Comparison of ENCODE assay signal across 9 cellular contexts in the genomic region with DNA sequence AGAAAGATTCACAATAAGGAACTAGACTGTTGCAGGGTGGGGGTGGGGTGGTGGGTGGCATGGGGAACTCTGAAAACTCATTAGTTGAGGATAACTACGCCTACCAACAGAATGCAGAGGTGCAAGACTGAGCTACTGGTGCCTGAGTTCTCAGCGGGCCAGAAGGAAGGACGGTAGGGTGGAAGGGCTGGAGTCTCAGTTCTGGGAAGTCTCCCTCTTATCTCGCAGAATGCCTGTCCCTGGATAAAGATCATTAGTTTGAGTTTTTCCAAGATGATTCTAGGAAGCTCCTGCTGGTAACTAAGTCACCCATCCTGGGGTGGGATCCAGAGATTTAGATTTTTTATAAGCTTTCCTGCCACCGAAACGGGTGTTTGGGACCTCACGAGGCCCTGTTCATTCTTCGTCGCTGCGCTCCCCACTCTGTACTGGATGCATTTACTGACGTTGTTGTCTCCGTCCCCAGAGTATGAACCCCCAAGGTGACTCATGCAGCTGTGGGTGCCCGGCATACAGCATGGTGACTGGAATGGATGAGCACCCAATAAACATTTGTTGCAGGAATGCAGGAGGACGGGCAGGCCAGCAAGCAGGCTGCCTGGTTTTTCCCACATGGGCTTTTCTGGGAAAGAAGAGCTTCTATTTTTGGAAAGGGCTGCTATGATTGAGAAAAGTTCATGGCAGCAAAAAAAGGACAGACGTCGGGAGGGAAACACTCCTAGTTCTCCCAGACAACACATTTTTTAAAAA. TPM values are rescaled to one million over a fixed set of nuclear protein-coding genes. Genes with fewer than 3 reads are reported as not detected.
A peak's percentile ranks its signal among the peaks of the same experiment; 100 is the strongest.
DNase-seq lines count a peak whose midpoint lies in the region; ATAC-seq and TF ChIP-seq lines count a peak whose summit lies in the region.
"Had no signal": no experiment of that assay in that cellular context is flagged by ENCODE, and none has a peak within 500 bp of the region (broad histone marks: within the 10 kb centered on the region; RNA-seq: fewer than 3 reads in every experiment).

No MANE protein-coding gene starts in this region.

- TF ChIP-seq EP300 in transverse colon (IDR thresholded peaks at IDR 0.05; ENCODE audit: low read depth): peak; percentile 88

- no peak overlapping the region for H3K27ac Mint-ChIP-seq in activated CD8-positive, alpha-beta T cell treated with anti-CD3 and anti-CD28 coated beads, Interleukin-2, amount 10 ng/mL, durations not matched to agents 7 days and 5 days

- CTCF ChIA-PET in activated CD8-positive, alpha-beta T cell treated with anti-CD3 and anti-CD28 coated beads, Interleukin-2, amount 10 ng/mL, durations not matched to agents 7 days and 5 days (lab: Charles Lee): no interaction called here

- H3K4me1 Mint-ChIP-seq in activated CD8-positive, alpha-beta T cell treated with anti-CD3 and anti-CD28 coated beads, Interleukin-2, amount 10 ng/mL, durations not matched to agents 7 days and 5 days (ENCODE audit: low read depth): no peaks in the 10 kb centered on the region

- H3K27me3 ChIP-seq in colonic mucosa (peaks cover under 1% of the 10 kb centered on the region), transverse colon (peaks cover 3% of the 10 kb centered on the region)

- H3K4me1 ChIP-seq in colonic mucosa (peaks cover 3% of the 10 kb centered on the region), mesodermal cell (ENCODE audit: control insufficient read depth, insufficient read depth, low read length, poor library complexity, severe bottlenecking) (peaks cover 19% of the 10 kb centered on the region), transverse colon (peaks cover 0 to 32% (median 16%) of the 10 kb centered on the region in 4 donors)

- H3K36me3 Mint-ChIP-seq in activated CD8-positive, alpha-beta T cell treated with anti-CD3 and anti-CD28 coated beads, Interleukin-2, amount 10 ng/mL, durations not matched to agents 7 days and 5 days (ENCODE audit: low read depth): no peaks in the 10 kb centered on the region

- no peaks in the 10 kb centered on the region for H3K9me3 ChIP-seq in colonic mucosa
- no peaks in the 10 kb centered on the region for H3K9me3 ChIP-seq in mesodermal cell (ENCODE audit: control insufficient read depth, low read length)
- H3K9me3 ChIP-seq in transverse colon: no peaks in the 10 kb centered on the region

- DNase-seq in HCEC 1CT (peak; percentile 50), colonic mucosa (no peak), transverse colon (peak; percentile 17), ecto neural progenitor cell (ENCODE audit: low spot score) (no peak)
- DNase-seq in activated CD8-positive, alpha-beta T cell treated with anti-CD3 and anti-CD28 coated beads, Interleukin-2, amount 10 ng/mL, durations not matched to agents 7 days and 5 days: no peak
- DNase-seq: NCI-H1930 had no signal

- 71 to 72% methylated on average over 14 to 15 of the region's 16 CpGs for WGBS in mesodermal cell (ENCODE audit: insufficient coverage in 2 of 2), 2 experiments
- 68 to 77% methylated on average over 12 to 16 of the region's 16 CpGs for WGBS in transverse colon (ENCODE audit: low coverage in 1 of 2), 2 donors

- no peak for TF ChIP-seq POLR2A in transverse colon (IDR thresholded peaks at IDR 0.05)

- POLR2A ChIA-PET in activated CD8-positive, alpha-beta T cell treated with anti-CD3 and anti-CD28 coated beads, Interleukin-2, amount 10 ng/mL, durations not matched to agents 7 days and 5 days (lab: Charles Lee): no interaction called here

- H3K4me3 ChIP-seq in colonic mucosa: no peak overlapping the region
- H3K4me3 ChIP-seq in mesodermal cell (ENCODE audit: extremely low read depth, insufficient read depth, low read length, poor library complexity, severe bottlenecking): no peak overlapping the region
- peak overlapping the region in 1 of 4 donors; percentile 43 for H3K4me3 ChIP-seq in transverse colon

- TF ChIP-seq CTCF in colonic mucosa (IDR thresholded peaks at IDR 0.05) (no peak), transverse colon (IDR thresholded peaks at IDR 0.05) (no peak)

- ATAC-seq in GM18517 (IDR thresholded peaks at IDR 0.05; ENCODE audit: unreplicated experiment): no peak
- ATAC-seq in activated CD8-positive, alpha-beta T cell treated with anti-CD3 and anti-CD28 coated beads, Interleukin-2, amount 10 ng/mL, durations not matched to agents 7 days and 5 days: no peak

- in situ Hi-C loops in transverse colon (cut with MboI; ENCODE audit: low pct_ligation_motif_present in 1 of 4, low pct_unique_long_range_greater_than_20kb in 1 of 4, low sequenced_read_pairs in 3 of 4): no loop called here

- H3K9me3 Mint-ChIP-seq in activated CD8-positive, alpha-beta T cell treated with anti-CD3 and anti-CD28 coated beads, Interleukin-2, amount 10 ng/mL, durations not matched to agents 7 days and 5 days (ENCODE audit: insufficient read depth): no peaks in the 10 kb centered on the region

- no peak overlapping the region for H3K9ac ChIP-seq in colonic mucosa (ENCODE audit: low read depth in 2 of 2, low read length in 2 of 2)

- intact Hi-C loops in colonic mucosa (cut with DNase I): loop anchor here (5.0 kb wide), 1 partner anchor 57 kb away; no protein-coding TSS in a partner anchor
- intact Hi-C loops in transverse colon (cut with DNase I; ENCODE audit: low total_unique reads): no loop called here

- H3K36me3 ChIP-seq in colonic mucosa (no peaks in the 10 kb centered on the region), mesodermal cell (ENCODE audit: control insufficient read depth, insufficient read depth, low read length) (no peaks in the 10 kb centered on the region), transverse colon (no peaks in the 10 kb centered on the region)

- peaks cover 13% of the 10 kb centered on the region for H3K27me3 Mint-ChIP-seq in activated CD8-positive, alpha-beta T cell treated with anti-CD3 and anti-CD28 coated beads, Interleukin-2, amount 10 ng/mL, durations not matched to agents 7 days and 5 days (ENCODE audit: low read depth)

- H3K27ac ChIP-seq in colonic mucosa (peak overlapping the region; percentile 74), mesodermal cell (ENCODE audit: low read depth, low read length, severe bottlenecking) (peak overlapping the region; percentile 61), transverse colon (peak overlapping the region; percentile 83 to 90 (median 86))

- no peak overlapping the region for H3K4me3 Mint-ChIP-seq in activated CD8-positive, alpha-beta T cell treated with anti-CD3 and anti-CD28 coated beads, Interleukin-2, amount 10 ng/mL, durations not matched to agents 7 days and 5 days

RNA-seq across cellular contexts. Expression of gene SOD3, which starts 1.1 kb away (rescaled TPM):
- 10 to 100 TPM; 22.3 to 35.8 TPM for total RNA-seq in colonic mucosa
- polyA plus RNA-seq in mesodermal cell (2013, experiment 1 of 2): 12.9 TPM
- polyA plus RNA-seq in mesodermal cell (2013, experiment 2 of 2): 10.4 TPM
- 100 to 1,000 TPM in 1 of 4 donors, 10 to 100 TPM in 3; 27.7 to 112 (median 71.7) TPM for total RNA-seq in transverse colon
- total RNA-seq in activated CD8-positive, alpha-beta T cell treated with anti-CD3 and anti-CD28 coated beads, Interleukin-2, amount 10 ng/mL, durations not matched to agents 7 days and 5 days: not detected
- polyA plus RNA-seq: neural cell had no signal

Comparison
In these comparisons a context has a peak if more than half of its experiments do, and no peak if none do; other contexts are left out.
1. DNase-seq: peak in HCEC 1CT (single experiment) and transverse colon (single experiment); none in colonic mucosa (single experiment), ecto neural progenitor cell (single experiment) and activated CD8-positive, alpha-beta T cell treated with anti-CD3 and anti-CD28 coated beads, Interleukin-2, amount 10 ng/mL, durations not matched to agents 7 days and 5 days (single experiment).
2. RNA of gene SOD3, which starts 1.1 kb away (total RNA-seq): 27.7 to 112 TPM in transverse colon and 22.3 to 35.8 TPM in colonic mucosa; not detected in activated CD8-positive, alpha-beta T cell treated with anti-CD3 and anti-CD28 coated beads, Interleukin-2, amount 10 ng/mL, durations not matched to agents 7 days and 5 days; every median in the first group is over 10 times any median in the second.
3. Peak in every context shown above with its lines, with median percentiles within 50 percentile points of each other: H3K27ac ChIP-seq.